19 cellular contexts compared by ENCODE assay signal in genomic region chr12:28879379-28879778, GRCh38.
DNase-seq lines count a peak whose midpoint lies in the region; ATAC-seq and TF ChIP-seq lines count a peak whose summit lies in the region.
"Had no signal": no experiment of that assay in that cellular context is flagged by ENCODE, and none has a peak within 500 bp of the region (broad histone marks: within the 10 kb centered on the region; RNA-seq: fewer than 3 reads in every experiment).

No MANE protein-coding gene starts in this region.

- peak; percentile 75 for ATAC-seq in GM18861 (IDR thresholded peaks at IDR 0.05; ENCODE audit: unreplicated experiment)
- ATAC-seq in GM21717 (IDR thresholded peaks at IDR 0.05; ENCODE audit: unreplicated experiment) = peak; percentile 74
- ATAC-seq in HG03354 (IDR thresholded peaks at IDR 0.05; ENCODE audit: poor library complexity, severe bottlenecking, unreplicated experiment) = peak; percentile 67
- no peak for ATAC-seq in body of pancreas
- ATAC-seq in HG03460 (IDR thresholded peaks at IDR 0.05; ENCODE audit: unreplicated experiment) = no peak
- ATAC-seq: Panc1, right cardiac atrium had no signal

- no peaks in the 10 kb centered on the region for H3K36me3 ChIP-seq in body of pancreas (replicated peaks in 1 of 2; ENCODE audit: insufficient read depth in 1 of 2, low read depth in 2 of 2)
- no peaks in the 10 kb centered on the region for H3K36me3 ChIP-seq in sigmoid colon
- H3K36me3 ChIP-seq: colonic mucosa had no signal

- TF ChIP-seq CTCF in epithelial cell of esophagus (IDR thresholded peaks at IDR 0.05; ENCODE audit: insufficient read depth, low read depth, low read length, missing control alignments) = no peak
- TF ChIP-seq CTCF in body of pancreas (IDR thresholded peaks at IDR 0.05) = no peak
- no peak for TF ChIP-seq CTCF in sigmoid colon (IDR thresholded peaks at IDR 0.05)

- no peak overlapping the region for H3K27ac ChIP-seq in body of pancreas
- H3K27ac ChIP-seq in sigmoid colon = no peak overlapping the region
- H3K27ac ChIP-seq: C4-2B, colonic mucosa had no signal

- H3K4me1 ChIP-seq in body of pancreas = no peaks in the 10 kb centered on the region
- no peaks in the 10 kb centered on the region for H3K4me1 ChIP-seq in sigmoid colon
- H3K4me1 ChIP-seq: colonic mucosa had no signal

- no peak for TF ChIP-seq EP300 in sigmoid colon (IDR thresholded peaks at IDR 0.05)

- H3K27me3 ChIP-seq in body of pancreas (no peaks in the 10 kb centered on the region), sigmoid colon (no peaks in the 10 kb centered on the region)
- H3K27me3 ChIP-seq: colonic mucosa had no signal

- H3K9me3 ChIP-seq in body of pancreas (no peaks in the 10 kb centered on the region), sigmoid colon (no peaks in the 10 kb centered on the region)
- H3K9me3 ChIP-seq: colonic mucosa had no signal

- WGBS in body of pancreas, 2 donors = 83 to 86% methylated on average over 2 of the region's 2 CpGs
- 89 to 92% methylated on average over 2 of the region's 2 CpGs for WGBS in sigmoid colon, 2 donors

- DNase-seq in epithelial cell of esophagus (ENCODE audit: low read depth) = peak; percentile 37
- no peak for DNase-seq in body of pancreas
- no peak for DNase-seq in sigmoid colon
- DNase-seq: activated gamma-delta T cell, colonic mucosa, head of caudate nucleus, islet precursor cell, midbrain, NCI-H1436 treated with DMSO at 0.1 percent for 48 hours, NCI-H510A treated with DMSO at 0.1 percent for 48 hours, right cardiac atrium, substantia nigra, SW 1271 had no signal

- intact Hi-C loops in body of pancreas (cut with DNase I) (no loop called here), sigmoid colon (cut with DNase I) (loop anchor here (10.0 kb wide), 2 partner anchors 905 to 1145 kb away; partner anchors contain the start of gene PTHLH)

- H3K4me3 ChIP-seq in epithelial cell of esophagus (ENCODE audit: low read length) = no peak overlapping the region
- no peak overlapping the region for H3K4me3 ChIP-seq in body of pancreas
- no peak overlapping the region for H3K4me3 ChIP-seq in sigmoid colon
- H3K4me3 ChIP-seq: colonic mucosa had no signal

- TF ChIP-seq POLR2A in body of pancreas (IDR thresholded peaks at IDR 0.05) = no peak
- TF ChIP-seq POLR2A in sigmoid colon (IDR thresholded peaks at IDR 0.05) = no peak

Comparison
In these comparisons a context has a peak if more than half of its experiments do, and no peak if none do; other contexts are left out.
1. ATAC-seq: peak in GM18861 (single experiment), GM21717 (single experiment) and HG03354 (single experiment); none in body of pancreas (single experiment) and HG03460 (single experiment).